Comparison of ENCODE assay signal across 9 cellular contexts in the genomic region with DNA sequence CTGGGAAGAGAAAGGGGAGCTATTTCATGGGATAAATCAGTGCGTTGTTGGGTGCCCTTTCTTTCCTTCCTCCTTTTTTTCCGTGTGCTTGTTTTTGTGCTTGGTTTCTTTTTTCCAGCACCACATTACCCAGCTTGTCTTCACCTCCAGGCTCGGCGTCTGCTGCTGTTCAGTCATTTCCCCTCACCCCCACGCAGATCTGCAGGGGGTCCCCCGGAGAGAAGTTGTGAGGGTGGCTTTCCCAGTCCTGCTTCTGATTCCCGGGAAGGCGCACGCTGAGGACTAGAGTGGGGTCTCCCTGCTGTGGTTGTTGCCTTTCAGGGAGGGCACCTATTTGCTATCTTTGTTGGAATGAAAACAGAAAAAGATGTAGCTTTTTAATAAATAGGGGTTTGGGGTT. TPM values are rescaled to one million over a fixed set of nuclear protein-coding genes. Genes with fewer than 3 reads are reported as not detected.
DNase-seq lines count a peak whose midpoint lies in the region; ATAC-seq and TF ChIP-seq lines count a peak whose summit lies in the region.
"Had no signal": no experiment of that assay in that cellular context is flagged by ENCODE, and none has a peak within 500 bp of the region (broad histone marks: within the 10 kb centered on the region; RNA-seq: fewer than 3 reads in every experiment).

No MANE protein-coding gene starts in this region.

- intact Hi-C loops in natural killer cell (cut with micrococcal nuclease) = loop anchor here (1.0 to 10.0 kb wide), 2 partner anchors 15 to 164 kb away; no protein-coding TSS in a partner anchor

- no peak for DNase-seq in AG09309 (ENCODE audit: low read depth)
- DNase-seq in choroid plexus epithelial cell (ENCODE audit: low read depth) = peak; percentile 25
- DNase-seq in natural killer cell = no peak
- DNase-seq in dedifferentiated amniotic fluid mesenchymal stem cell (ENCODE audit: extremely low spot score) = no peak
- no peak for DNase-seq in stimulated activated naive CD4-positive, alpha-beta T cell treated with Interleukin-2 at 50 U/mL for 16 hours (lab: John Stamatoyannopoulos, UW)
- DNase-seq: NCI-H524 treated with DMSO at 0.1 percent for 48 hours had no signal

- peaks cover 1% of the 10 kb centered on the region for H3K36me3 Mint-ChIP-seq in IgD-negative memory B cell
- no peaks in the 10 kb centered on the region for H3K36me3 Mint-ChIP-seq in natural killer cell

- H3K4me3 Mint-ChIP-seq in IgD-negative memory B cell (peak overlapping the region; percentile 97 to 99 (median 98)), natural killer cell (peak overlapping the region; percentile 98)

- H3K4me3 ChIP-seq in AG09309 (ENCODE audit: control insufficient read depth, low read depth, low read length) (peak overlapping the region; percentile 57), choroid plexus epithelial cell (ENCODE audit: low read depth, low read length) (peak overlapping the region; percentile 82)

- TF ChIP-seq CTCF in AG09309 (IDR thresholded peaks at IDR 0.05; ENCODE audit: control insufficient read depth, insufficient read depth, low read depth, low read length, missing control alignments) (no peak), choroid plexus epithelial cell (conservative IDR thresholded peaks at IDR 0.05; ENCODE audit: low read depth, low read length) (no peak), natural killer cell (IDR thresholded peaks at IDR 0.05) (no peak)

- ATAC-seq in natural killer cell (no peak), HG03457 (IDR thresholded peaks at IDR 0.05; ENCODE audit: unreplicated experiment) (no peak), HG03460 (IDR thresholded peaks at IDR 0.05; ENCODE audit: unreplicated experiment) (no peak)

- H3K27ac Mint-ChIP-seq in IgD-negative memory B cell (peak overlapping the region; percentile 98 to 99 (median 99)), natural killer cell (peak overlapping the region; percentile 87 to 97)

- H3K9me3 Mint-ChIP-seq in IgD-negative memory B cell (no peaks in the 10 kb centered on the region), natural killer cell (no peaks in the 10 kb centered on the region)

- H3K4me1 Mint-ChIP-seq in IgD-negative memory B cell = peaks cover 40 to 51% (median 49%) of the 10 kb centered on the region in 3 donors
- H3K4me1 Mint-ChIP-seq in natural killer cell = peaks cover 54 to 56% of the 10 kb centered on the region in 2 donors

- peaks cover 1% of the 10 kb centered on the region for H3K27me3 Mint-ChIP-seq in IgD-negative memory B cell
- no peaks in the 10 kb centered on the region for H3K27me3 Mint-ChIP-seq in natural killer cell (ENCODE audit: low read depth in 2 of 2)

RNA-seq across cellular contexts. Expression of a gene that starts 1.6 kb away (rescaled TPM):
- polyA plus RNA-seq in IgD-negative memory B cell = 41.4 TPM
- 10 to 100 TPM; 44.2 to 56.4 (median 49.7) TPM for total RNA-seq in natural killer cell
